In genomic region chr16:74298104-74298503, GRCh38 we compare ENCODE assay signal across 9 cellular contexts. TPM values are rescaled to one million over a fixed set of nuclear protein-coding genes. Genes with fewer than 3 reads are reported as not detected.
DNase-seq lines count a peak whose midpoint lies in the region; ATAC-seq and TF ChIP-seq lines count a peak whose summit lies in the region.
"Had no signal": no experiment of that assay in that cellular context is flagged by ENCODE, and none has a peak within 500 bp of the region (broad histone marks: within the 10 kb centered on the region; RNA-seq: fewer than 3 reads in every experiment).

No MANE protein-coding gene starts in this region.

- peaks cover 33% of the 10 kb centered on the region for H3K4me1 Mint-ChIP-seq in activated naive CD4-positive, alpha-beta T cell treated with anti-CD3 and anti-CD28 coated beads, Interleukin-2, amount 50 U/mL, for 24 hours
- H3K4me1 Mint-ChIP-seq in activated naive CD8-positive, alpha-beta T cell (ENCODE audit: low read depth), result peaks cover 36% of the 10 kb centered on the region

- peaks cover 11% of the 10 kb centered on the region for H3K36me3 Mint-ChIP-seq in activated naive CD4-positive, alpha-beta T cell treated with anti-CD3 and anti-CD28 coated beads, Interleukin-2, amount 50 U/mL, for 24 hours
- H3K36me3 Mint-ChIP-seq in activated naive CD8-positive, alpha-beta T cell, result peaks cover 3% of the 10 kb centered on the region

- H3K27ac Mint-ChIP-seq in activated naive CD4-positive, alpha-beta T cell treated with anti-CD3 and anti-CD28 coated beads, Interleukin-2, amount 50 U/mL, for 24 hours, result peak overlapping the region; percentile 94
- peak overlapping the region; percentile 64 for H3K27ac Mint-ChIP-seq in activated naive CD8-positive, alpha-beta T cell

- peaks cover 10% of the 10 kb centered on the region; the same call in 1 of the 2 replicates for H3K27me3 ChIP-seq in iPS-20b (ENCODE audit: insufficient read depth, low read length)
- H3K27me3 ChIP-seq in tibial artery, result no peaks in the 10 kb centered on the region
- no peaks in the 10 kb centered on the region for H3K27me3 ChIP-seq in foreskin keratinocyte

- no peaks in the 10 kb centered on the region; the same call in 1 of the 2 replicates for H3K4me1 ChIP-seq in iPS-20b (ENCODE audit: insufficient read depth, low read length)
- H3K4me1 ChIP-seq in tibial artery, result peaks cover 0 to 34% (median 15%) of the 10 kb centered on the region in 4 donors
- peaks cover 5% of the 10 kb centered on the region for H3K4me1 ChIP-seq in foreskin keratinocyte

- H3K9ac ChIP-seq in iPS-20b (ENCODE audit: low read depth, low read length), result peak overlapping the region; percentile 96; the same call in 1 of the 2 replicates

- no peaks in the 10 kb centered on the region for H3K9me3 Mint-ChIP-seq in activated naive CD4-positive, alpha-beta T cell treated with anti-CD3 and anti-CD28 coated beads, Interleukin-2, amount 50 U/mL, for 24 hours
- H3K9me3 Mint-ChIP-seq in activated naive CD8-positive, alpha-beta T cell (ENCODE audit: low read depth), result no peaks in the 10 kb centered on the region

- intact Hi-C loops in tibial artery (cut with DNase I; ENCODE audit: low total_unique reads), result no loop called here

- peak overlapping the region; percentile 95 for H3K4me3 Mint-ChIP-seq in activated naive CD4-positive, alpha-beta T cell treated with anti-CD3 and anti-CD28 coated beads, Interleukin-2, amount 50 U/mL, for 24 hours
- peak overlapping the region; percentile 95 for H3K4me3 Mint-ChIP-seq in activated naive CD8-positive, alpha-beta T cell

- H3K36me3 ChIP-seq in iPS-20b (ENCODE audit: insufficient read depth, low read depth, low read length) (peaks cover 51% of the 10 kb centered on the region), tibial artery (peaks cover 35 to 40% (median 38%) of the 10 kb centered on the region in 3 donors)

- peak overlapping the region; percentile 96 for H3K4me3 ChIP-seq in iPS-20b (ENCODE audit: low read length)
- H3K4me3 ChIP-seq in tibial artery, result peak overlapping the region; percentile 88 to 93

- DNase-seq in activated naive CD4-positive, alpha-beta T cell treated with anti-CD3 and anti-CD28 coated beads, Interleukin-2, amount 50 U/mL, for 16 hours, result no peak
- DNase-seq in tibial artery (no peak), RKO (ENCODE audit: low spot score) (no peak), foreskin keratinocyte (no peak), NCI-H774 (lab: John Stamatoyannopoulos, UW) (no peak)
- DNase-seq: NCI-H1436 treated with DMSO at 0.1 percent for 48 hours had no signal

- no peak overlapping the region for H3K27ac ChIP-seq in iPS-20b (ENCODE audit: low read length)
- peak overlapping the region in 1 of 2 donors; percentile 95 for H3K27ac ChIP-seq in tibial artery
- no peak overlapping the region for H3K27ac ChIP-seq in foreskin keratinocyte

- no peaks in the 10 kb centered on the region for H3K9me3 ChIP-seq in iPS-20b (ENCODE audit: insufficient read depth, low read depth, low read length)
- H3K9me3 ChIP-seq in tibial artery, result no peaks in the 10 kb centered on the region

- TF ChIP-seq CTCF in tibial artery (IDR thresholded peaks at IDR 0.05), result no peak
- no peak for TF ChIP-seq CTCF in foreskin keratinocyte (conservative IDR thresholded peaks at IDR 0.05)

- no peaks in the 10 kb centered on the region for H3K27me3 Mint-ChIP-seq in activated naive CD4-positive, alpha-beta T cell treated with anti-CD3 and anti-CD28 coated beads, Interleukin-2, amount 50 U/mL, for 24 hours
- no peaks in the 10 kb centered on the region for H3K27me3 Mint-ChIP-seq in activated naive CD8-positive, alpha-beta T cell

- no peak for ATAC-seq in foreskin keratinocyte

RNA-seq across cellular contexts. Expression of gene PSMD7, which starts 1.5 kb away (rescaled TPM):
- total RNA-seq in foreskin keratinocyte, result 107 and 122 TPM in 2 replicates
- 117 and 134 TPM in 2 replicates for polyA plus RNA-seq in foreskin keratinocyte
